ENCODE assay signal across 1 cellular context in the genomic region with DNA sequence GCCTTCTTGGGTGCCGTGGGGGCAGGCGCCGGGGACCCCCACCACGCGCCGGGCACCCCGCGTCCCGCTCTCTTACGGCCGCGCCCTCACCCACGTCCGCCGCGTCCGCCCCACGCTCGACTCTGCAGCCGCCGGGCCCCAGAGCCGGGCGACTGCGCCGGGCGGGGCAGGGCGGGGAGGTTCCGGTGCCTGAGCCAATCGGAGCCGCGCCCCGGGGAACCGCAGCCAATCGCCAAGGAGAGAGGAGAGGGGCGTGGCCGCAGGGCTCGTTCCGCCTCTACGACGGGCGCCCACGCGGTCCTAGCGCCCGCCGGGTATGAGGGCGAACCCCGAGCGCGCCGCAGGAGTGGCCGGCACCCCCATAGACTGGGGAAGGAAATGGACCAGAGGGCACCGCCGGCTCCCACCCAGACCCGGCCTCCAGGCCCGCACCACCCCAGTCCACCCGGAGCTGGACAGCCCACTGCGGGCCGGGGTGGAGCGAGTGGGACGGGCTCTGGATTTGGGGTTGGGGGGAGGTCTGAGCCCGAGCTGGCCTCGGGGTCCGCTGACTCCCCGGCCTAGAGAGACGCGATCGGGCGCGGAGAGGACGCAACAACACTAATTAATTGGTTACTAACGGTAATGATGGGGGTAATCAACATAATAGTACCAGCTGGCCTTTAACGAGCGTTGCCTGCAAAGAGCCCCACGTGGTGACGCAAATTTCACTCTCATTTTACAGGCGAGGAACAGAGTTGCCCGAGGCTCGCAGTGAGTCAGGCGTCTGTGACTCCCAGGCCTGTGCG.
TF ChIP-seq lines count a peak whose summit lies in the region.

TSS of gene MFSD12 (minus strand) at position 126 of the 788 bp plus-strand sequence. CDS start 183 bp downstream, outside the sequence.

TF ChIP-seq in K562, 482 proteins besides CTCF, POLR2A, EP300 and RAD21 (continued from another document and continues in another):
- TF ChIP-seq BDP1 (IDR thresholded peaks at IDR 0.05; ENCODE audit: insufficient read depth, insufficient read length) = no peak
- TF ChIP-seq ZFPM2 (CRISPR knock-in tag; IDR thresholded peaks at IDR 0.05) = no peak
- peak; percentile 94 for TF ChIP-seq RBFOX2 (IDR thresholded peaks at IDR 0.05; ENCODE audit: low read depth, low read length)
- no peak for TF ChIP-seq ZNF174 (CRISPR knock-in tag; IDR thresholded peaks at IDR 0.05)
- TF ChIP-seq TRIM25 (IDR thresholded peaks at IDR 0.05; ENCODE audit: borderline replicate concordance) = no peak
- TF ChIP-seq ZNF431 (CRISPR knock-in tag; IDR thresholded peaks at IDR 0.05) = no peak
- no peak for TF ChIP-seq ZNF184 (CRISPR knock-in tag; IDR thresholded peaks at IDR 0.05)
- 0 out of 2 replicates have a peak, but pooled peaks have one; percentile 20 for TF ChIP-seq FOXP1 (CRISPR knock-in tag; IDR thresholded peaks at IDR 0.05)
- no peak for TF ChIP-seq SUPT5H (IDR thresholded peaks at IDR 0.05)
- no peak for TF ChIP-seq RBM14 (IDR thresholded peaks at IDR 0.05; ENCODE audit: borderline replicate concordance, insufficient read depth, low read depth, low read length)
- TF ChIP-seq, protein P1, sequence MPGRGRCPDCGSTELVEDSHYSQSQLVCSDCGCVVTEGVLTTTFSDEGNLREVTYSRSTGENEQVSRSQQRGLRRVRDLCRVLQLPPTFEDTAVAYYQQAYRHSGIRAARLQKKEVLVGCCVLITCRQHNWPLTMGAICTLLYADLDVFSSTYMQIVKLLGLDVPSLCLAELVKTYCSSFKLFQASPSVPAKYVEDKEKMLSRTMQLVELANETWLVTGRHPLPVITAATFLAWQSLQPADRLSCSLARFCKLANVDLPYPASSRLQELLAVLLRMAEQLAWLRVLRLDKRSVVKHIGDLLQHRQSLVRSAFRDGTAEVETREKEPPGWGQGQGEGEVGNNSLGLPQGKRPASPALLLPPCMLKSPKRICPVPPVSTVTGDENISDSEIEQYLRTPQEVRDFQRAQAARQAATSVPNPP (IDR thresholded peaks at IDR 0.05; ENCODE audit: borderline replicate concordance, insufficient read depth, insufficient read length) = no peak
- no peak for TF ChIP-seq ZNF75A (CRISPR knock-in tag; IDR thresholded peaks at IDR 0.05)
- no peak for TF ChIP-seq ZFP1 (CRISPR knock-in tag; IDR thresholded peaks at IDR 0.05)
- peak; percentile 86 for TF ChIP-seq ZFP91 (CRISPR knock-in tag; IDR thresholded peaks at IDR 0.05)
- TF ChIP-seq MCM3 (IDR thresholded peaks at IDR 0.05) = no peak
- peak; percentile 100 for TF ChIP-seq RBM25 (IDR thresholded peaks at IDR 0.05; ENCODE audit: low read depth, low read length, severe bottlenecking)
- no peak for TF ChIP-seq NCOA1 (IDR thresholded peaks at IDR 0.05; ENCODE audit: low read depth)
- TF ChIP-seq GTF2B (IDR thresholded peaks at IDR 0.05; ENCODE audit: extremely low read depth, insufficient read length) = no peak
- no peak for TF ChIP-seq CLOCK (CRISPR knock-in tag; IDR thresholded peaks at IDR 0.05; ENCODE audit: borderline replicate concordance)
- no peak for TF ChIP-seq NCOA6 (IDR thresholded peaks at IDR 0.05)
- peak; percentile 88 for TF ChIP-seq ZNF592 (IDR thresholded peaks at IDR 0.05)
- peak; percentile 57 for TF ChIP-seq SP2 (IDR thresholded peaks at IDR 0.05; ENCODE audit: extremely low read depth, low read depth, low read length, poor library complexity, severe bottlenecking)
- TF ChIP-seq TBP (optimal IDR thresholded peaks at IDR 0.05; ENCODE audit: low read depth, low read length) = peak; percentile 44
- TF ChIP-seq U2AF2 (optimal IDR thresholded peaks at IDR 0.05; ENCODE audit: low read depth, low read length) = no peak
- TF ChIP-seq, protein P2, sequence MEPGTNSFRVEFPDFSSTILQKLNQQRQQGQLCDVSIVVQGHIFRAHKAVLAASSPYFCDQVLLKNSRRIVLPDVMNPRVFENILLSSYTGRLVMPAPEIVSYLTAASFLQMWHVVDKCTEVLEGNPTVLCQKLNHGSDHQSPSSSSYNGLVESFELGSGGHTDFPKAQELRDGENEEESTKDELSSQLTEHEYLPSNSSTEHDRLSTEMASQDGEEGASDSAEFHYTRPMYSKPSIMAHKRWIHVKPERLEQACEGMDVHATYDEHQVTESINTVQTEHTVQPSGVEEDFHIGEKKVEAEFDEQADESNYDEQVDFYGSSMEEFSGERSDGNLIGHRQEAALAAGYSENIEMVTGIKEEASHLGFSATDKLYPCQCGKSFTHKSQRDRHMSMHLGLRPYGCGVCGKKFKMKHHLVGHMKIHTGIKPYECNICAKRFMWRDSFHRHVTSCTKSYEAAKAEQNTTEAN (CRISPR knock-in tag; IDR thresholded peaks at IDR 0.05) = no peak
- peak; percentile 87; the same call in 1 of the 2 replicates for TF ChIP-seq ZNF263 (CRISPR knock-in tag; IDR thresholded peaks at IDR 0.05; ENCODE audit: borderline replicate concordance)
- TF ChIP-seq KDM5B (IDR thresholded peaks at IDR 0.05; ENCODE audit: insufficient replicate concordance, low read depth, low read length) = peak; percentile 47
- TF ChIP-seq STAG1 (CRISPR knock-in tag; IDR thresholded peaks at IDR 0.05; ENCODE audit: borderline replicate concordance) = no peak
- TF ChIP-seq NEUROD1 (IDR thresholded peaks at IDR 0.05; ENCODE audit: borderline replicate concordance, low read depth, low read length, partially characterized antibody) = peak; percentile 99
- TF ChIP-seq POLR2AphosphoS5 (IDR thresholded peaks at IDR 0.05; ENCODE audit: control insufficient read depth, insufficient read depth, low read depth, low read length) = peak; percentile 38; the same call in 1 of the 2 replicates
- TF ChIP-seq SMARCE1 (IDR thresholded peaks at IDR 0.05) = no peak
- no peak for TF ChIP-seq RFX5 (IDR thresholded peaks at IDR 0.05; ENCODE audit: low read depth, low read length)
- TF ChIP-seq TCFL5 (CRISPR knock-in tag; conservative IDR thresholded peaks at IDR 0.05) = no peak
- TF ChIP-seq SRSF3 (IDR thresholded peaks at IDR 0.05; ENCODE audit: insufficient read depth, low read length) = no peak
- peak; percentile 78 for TF ChIP-seq ZFX (CRISPR knock-in tag; IDR thresholded peaks at IDR 0.05)
- peak; percentile 82 for TF ChIP-seq HNRNPLL (IDR thresholded peaks at IDR 0.05; ENCODE audit: low read depth, low read length, poor library complexity, severe bottlenecking)
- TF ChIP-seq KLF10 (CRISPR knock-in tag; IDR thresholded peaks at IDR 0.05) = no peak
- no peak for TF ChIP-seq XRCC4 (IDR thresholded peaks at IDR 0.05; ENCODE audit: extremely low read depth, insufficient read depth, insufficient read length)
- TF ChIP-seq PTRF (tag; IDR thresholded peaks at IDR 0.05) = no peak
- TF ChIP-seq E2F5 (CRISPR knock-in tag; IDR thresholded peaks at IDR 0.05) = no peak
- peak; percentile 33; the same call in 1 of the 2 replicates for TF ChIP-seq HCFC1 (IDR thresholded peaks at IDR 0.05; ENCODE audit: low read depth, low read length)
- TF ChIP-seq HMG20A (CRISPR knock-in tag; conservative IDR thresholded peaks at IDR 0.05) = no peak
- no peak for TF ChIP-seq MED1 (CRISPR knock-in tag; IDR thresholded peaks at IDR 0.05; ENCODE audit: borderline replicate concordance)
- TF ChIP-seq KLF13 (tag; IDR thresholded peaks at IDR 0.05; ENCODE audit: borderline replicate concordance, low read depth) = no peak
- TF ChIP-seq JUND (IDR thresholded peaks at IDR 0.05; ENCODE audit: borderline replicate concordance, low read depth, low read length) = peak; percentile 17; the same call in 1 of the 2 replicates
- TF ChIP-seq JUND (tag; IDR thresholded peaks at IDR 0.05; ENCODE audit: borderline replicate concordance, low read depth, low read length) = no peak
- TF ChIP-seq NBN (IDR thresholded peaks at IDR 0.05; ENCODE audit: low read depth) = no peak
- TF ChIP-seq SMARCC2 (IDR thresholded peaks at IDR 0.05; ENCODE audit: low read depth) = no peak
- TF ChIP-seq HNRNPUL1 (IDR thresholded peaks at IDR 0.05; ENCODE audit: low read length) = no peak
- TF ChIP-seq CHD4 (IDR thresholded peaks at IDR 0.05; ENCODE audit: insufficient read depth, insufficient replicate concordance, low read depth, low read length, poor library complexity, severe bottlenecking) = no peak
